14 cellular contexts compared by ENCODE assay signal in the genomic region with DNA sequence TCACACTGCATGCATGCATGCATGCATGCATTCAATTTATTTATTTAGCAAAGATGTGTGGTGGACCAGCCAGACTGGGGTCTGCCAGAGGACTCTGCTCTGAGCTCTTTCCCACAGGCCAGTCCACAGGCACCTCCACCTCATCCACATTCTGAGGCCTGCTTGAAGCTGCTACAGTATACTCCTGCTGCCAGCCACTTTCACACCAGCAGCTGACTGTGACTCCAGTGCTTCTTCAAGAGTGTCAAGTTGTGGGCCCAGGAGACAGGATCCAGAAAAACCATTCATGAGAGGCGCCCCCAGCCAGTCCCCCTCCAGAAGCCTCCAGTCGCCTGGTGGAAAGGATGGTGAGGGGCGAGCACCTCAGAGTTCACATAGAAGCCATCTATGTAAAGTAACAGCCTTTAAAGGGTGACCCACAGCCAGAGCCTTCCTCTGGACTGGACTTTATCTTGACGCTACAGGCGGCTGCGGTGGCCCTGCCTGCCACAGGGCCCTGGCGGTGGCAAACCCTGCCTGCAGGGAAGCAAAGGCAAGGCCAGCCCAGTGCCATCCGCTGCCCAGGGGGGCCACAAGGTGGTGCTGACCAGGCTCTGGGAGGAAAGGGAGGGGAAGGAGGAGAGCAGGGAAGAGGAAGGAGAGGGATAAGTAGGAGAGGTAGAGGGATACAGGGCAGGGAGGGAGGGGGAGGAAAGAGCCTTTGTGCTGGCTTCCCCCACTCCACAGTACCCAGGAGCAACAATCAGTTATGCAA. TPM values are rescaled to one million over a fixed set of nuclear protein-coding genes. Genes with fewer than 3 reads are reported as not detected.
DNase-seq lines count a peak whose midpoint lies in the region; ATAC-seq and TF ChIP-seq lines count a peak whose summit lies in the region.
"Had no signal": no experiment of that assay in that cellular context is flagged by ENCODE, and none has a peak within 500 bp of the region (broad histone marks: within the 10 kb centered on the region; RNA-seq: fewer than 3 reads in every experiment).

No MANE protein-coding gene starts in this region.

- peak overlapping the region; percentile 11 for H3K4me3 Mint-ChIP-seq in nephron progenitor cell
- H3K4me3 Mint-ChIP-seq in activated CD8-positive, alpha-beta T cell treated with anti-CD3 and anti-CD28 coated beads for 36 hours = no peak overlapping the region

- H3K9me3 Mint-ChIP-seq in nephron progenitor cell = no peaks in the 10 kb centered on the region
- H3K9me3 Mint-ChIP-seq in activated CD8-positive, alpha-beta T cell treated with anti-CD3 and anti-CD28 coated beads for 36 hours = no peaks in the 10 kb centered on the region

- H3K4me3 ChIP-seq in GM12865 (ENCODE audit: low read depth, low read length) (peak overlapping the region; percentile 47), heart left ventricle (no peak overlapping the region)

- CTCF ChIA-PET in activated CD8-positive, alpha-beta T cell treated with anti-CD3 and anti-CD28 coated beads for 36 hours (lab: Charles Lee) = interaction anchor here (0.9 to 1.0 kb wide), 2 partner anchors 72 to 105 kb away, joined by 3 read pairs; no protein-coding TSS in a partner anchor

- no peak overlapping the region for H3K27ac Mint-ChIP-seq in nephron progenitor cell
- no peak overlapping the region for H3K27ac Mint-ChIP-seq in activated CD8-positive, alpha-beta T cell treated with anti-CD3 and anti-CD28 coated beads for 36 hours

- POLR2A ChIA-PET in activated CD8-positive, alpha-beta T cell treated with anti-CD3 and anti-CD28 coated beads for 36 hours (lab: Charles Lee) = interaction anchor here (0.7 to 1.7 kb wide), 3 partner anchors 10 to 427 kb away, joined by 3 to 5 read pairs (median 3); no protein-coding TSS in a partner anchor

- peaks cover 39% of the 10 kb centered on the region for H3K36me3 Mint-ChIP-seq in nephron progenitor cell (ENCODE audit: low read depth)
- peaks cover 15% of the 10 kb centered on the region for H3K36me3 Mint-ChIP-seq in activated CD8-positive, alpha-beta T cell treated with anti-CD3 and anti-CD28 coated beads for 36 hours (ENCODE audit: low read depth)

- H3K27me3 Mint-ChIP-seq in nephron progenitor cell (ENCODE audit: low read depth, poor library complexity) = no peaks in the 10 kb centered on the region
- H3K27me3 Mint-ChIP-seq in activated CD8-positive, alpha-beta T cell treated with anti-CD3 and anti-CD28 coated beads for 36 hours = no peaks in the 10 kb centered on the region

- H3K4me1 Mint-ChIP-seq in nephron progenitor cell = peaks cover 100% of the 10 kb centered on the region
- peaks cover 90% of the 10 kb centered on the region for H3K4me1 Mint-ChIP-seq in activated CD8-positive, alpha-beta T cell treated with anti-CD3 and anti-CD28 coated beads for 36 hours (ENCODE audit: low read depth)

- H3K27ac ChIP-seq in heart left ventricle = peak overlapping the region in 9 of 12 donors; percentile 14 to 85 (median 77)

- ATAC-seq in heart left ventricle (peak; percentile 33 to 53 (median 50)), GM21515 (IDR thresholded peaks at IDR 0.05; ENCODE audit: unreplicated experiment) (no peak), HG02870 (IDR thresholded peaks at IDR 0.05; ENCODE audit: unreplicated experiment) (no peak)
- no peak for ATAC-seq in activated CD8-positive, alpha-beta T cell treated with anti-CD3 and anti-CD28 coated beads for 36 hours

- H3K9me3 ChIP-seq in heart left ventricle = no peaks in the 10 kb centered on the region

- peaks cover 0 to 3% (median 0%) of the 10 kb centered on the region in 9 donors for H3K36me3 ChIP-seq in heart left ventricle

- DNase-seq in GM12865 (ENCODE audit: low read depth) = peak; percentile 42
- DNase-seq in RPMI8226 = peak; percentile 7
- DNase-seq in heart left ventricle = peak in 4 of 5 donors; percentile 34 to 71 (median 60)
- no peak for DNase-seq in nephron progenitor cell
- DNase-seq in activated CD8-positive, alpha-beta T cell treated with anti-CD3 and anti-CD28 coated beads for 36 hours = no peak
- DNase-seq in CD1c-positive myeloid dendritic cell (ENCODE audit: extremely low spot score) = no peak
- DNase-seq: activated naive CD4-positive, alpha-beta T cell treated with anti-CD3 and anti-CD28 coated beads, Interleukin-2, amount 50 U/mL, for 16 hours; GF-D8; NCI-H1092; NCI-H748 treated with DMSO at 0.1 percent for 48 hours; occipital lobe; T-helper 1 cell had no signal

- no peak for TF ChIP-seq CTCF in GM12865 (IDR thresholded peaks at IDR 0.05; ENCODE audit: insufficient read depth, low read depth, low read length, missing control alignments)
- TF ChIP-seq CTCF in heart left ventricle (IDR thresholded peaks at IDR 0.05) = peak in 7 of 12 donors; percentile 7 to 38 (median 25)
- no peak for TF ChIP-seq CTCF in nephron progenitor cell (IDR thresholded peaks at IDR 0.05)
- TF ChIP-seq CTCF in activated CD8-positive, alpha-beta T cell treated with anti-CD3 and anti-CD28 coated beads for 36 hours (IDR thresholded peaks at IDR 0.05) = no peak

- TF ChIP-seq POLR2A in heart left ventricle (IDR thresholded peaks at IDR 0.05) = no peak

- intact Hi-C loops in heart left ventricle (cut with DNase I) = no loop called here
- intact Hi-C loops in activated CD8-positive, alpha-beta T cell treated with anti-CD3 and anti-CD28 coated beads for 36 hours (cut with micrococcal nuclease) = no loop called here

- H3K27me3 ChIP-seq in heart left ventricle = no peaks in the 10 kb centered on the region

- peaks cover 0 to 98% (median 84%) of the 10 kb centered on the region in 12 donors for H3K4me1 ChIP-seq in heart left ventricle

- 51 to 69% (median 64%) methylated on average over 7 to 8 of the region's 8 CpGs for WGBS in heart left ventricle, 4 donors

RNA-seq across cellular contexts. Expression of gene SSBP3, which starts 30.7 kb away (rescaled TPM):
- total RNA-seq in heart left ventricle = 10 to 100 TPM; 20.8 to 61.8 (median 48.3) TPM
- polyA plus RNA-seq in heart left ventricle = 10 to 100 TPM; 21.4 to 30.7 TPM
- 10 to 100 TPM; 62.6 to 67.8 TPM for total RNA-seq in activated CD8-positive, alpha-beta T cell treated with anti-CD3 and anti-CD28 coated beads for 36 hours

Comparison
In these comparisons a context has a peak if more than half of its experiments do, and no peak if none do; other contexts are left out.
1. DNase-seq: peak in GM12865 (single experiment), RPMI8226 (single experiment) and heart left ventricle (4 of 5); none in nephron progenitor cell (single experiment), activated CD8-positive, alpha-beta T cell treated with anti-CD3 and anti-CD28 coated beads for 36 hours (single experiment) and CD1c-positive myeloid dendritic cell (single experiment).
2. CTCF ChIP-seq: peak in heart left ventricle (7 of 12); none in GM12865 (single experiment), nephron progenitor cell (single experiment) and activated CD8-positive, alpha-beta T cell treated with anti-CD3 and anti-CD28 coated beads for 36 hours (single experiment).
3. ATAC-seq: peak in heart left ventricle (4 of 4); none in GM21515 (single experiment), activated CD8-positive, alpha-beta T cell treated with anti-CD3 and anti-CD28 coated beads for 36 hours (single experiment) and HG02870 (single experiment).